Comparison of ENCODE assay signal across 18 cellular contexts in genomic region chr9:72354704-72355103, GRCh38. TPM values are rescaled to one million over a fixed set of nuclear protein-coding genes. Genes with fewer than 3 reads are reported as not detected.
DNase-seq lines count a peak whose midpoint lies in the region; ATAC-seq and TF ChIP-seq lines count a peak whose summit lies in the region.
"Had no signal": no experiment of that assay in that cellular context is flagged by ENCODE, and none has a peak within 500 bp of the region (broad histone marks: within the 10 kb centered on the region; RNA-seq: fewer than 3 reads in every experiment).

No MANE protein-coding gene starts in this region.

- H3K4me3 ChIP-seq in hepatocyte: no peak overlapping the region
- no peak overlapping the region for H3K4me3 ChIP-seq in tibial nerve
- H3K4me3 ChIP-seq: GM23338 had no signal

- no peak for DNase-seq in natural killer cell
- DNase-seq in natural killer cell treated with Interleukin-12 subunit alpha and Interleukin-12 subunit beta and Interleukin-15 and Interleukin-18, amount 100 ng/mL, for 72 hours (ENCODE audit: low spot score): no peak
- no peak for DNase-seq in WTC11 (ENCODE audit: low spot score)
- no peak for DNase-seq in hepatocyte (ENCODE audit: low spot score)
- DNase-seq in NCI-H1092 (lab: John Stamatoyannopoulos, UW): no peak
- DNase-seq in HT-29 (ENCODE audit: low spot score): no peak
- DNase-seq in tibial nerve (ENCODE audit: low spot score in 2 of 2): no peak
- DNase-seq: COR-L47, Kasumi-1, NCI-H1105 treated with DMSO at 0.1 percent for 48 hours, NCI-H1694 treated with DMSO at 0.1 percent for 48 hours, NCI-H345, NCI-H526, SHP77 treated with DMSO at 0.1 percent for 48 hours had no signal

- H3K4me2 ChIP-seq in hepatocyte: no peak overlapping the region
- H3K4me2 ChIP-seq: GM23338 had no signal

- 79% methylated on average over 1 of the region's 1 CpG for WGBS in hepatocyte (ENCODE audit: low lambda C conversion rate, missing lambda C conversion rate)
- WGBS in tibial nerve, 2 donors: 89 to 91% methylated on average over 1 of the region's 1 CpG

- H3K36me3 ChIP-seq in hepatocyte (replicated peaks; ENCODE audit: insufficient read depth, low read depth) (no peaks in the 10 kb centered on the region), tibial nerve (peaks cover 6 to 70% (median 19%) of the 10 kb centered on the region in 3 donors)

- H3K4me1 ChIP-seq in hepatocyte (ENCODE audit: insufficient read depth): peaks cover 58% of the 10 kb centered on the region
- peaks cover 0 to 60% (median 49%) of the 10 kb centered on the region in 4 donors for H3K4me1 ChIP-seq in tibial nerve

- intact Hi-C loops in natural killer cell (cut with micrococcal nuclease): no loop called here

- no peaks in the 10 kb centered on the region for H3K27me3 ChIP-seq in hepatocyte
- no peaks in the 10 kb centered on the region for H3K27me3 ChIP-seq in tibial nerve

- H3K27me3 Mint-ChIP-seq in natural killer cell (ENCODE audit: low read depth in 2 of 2) (no peaks in the 10 kb centered on the region), WTC11 (ENCODE audit: low read depth) (no peaks in the 10 kb centered on the region)
- H3K27me3 Mint-ChIP-seq in natural killer cell treated with Interleukin-12 subunit alpha and Interleukin-12 subunit beta and Interleukin-15 and Interleukin-18, amount 100 ng/mL, for 72 hours: no peaks in the 10 kb centered on the region

- H3K9me3 ChIP-seq in hepatocyte (ENCODE audit: low read depth): no peaks in the 10 kb centered on the region
- no peaks in the 10 kb centered on the region for H3K9me3 ChIP-seq in tibial nerve

- H3K27ac ChIP-seq in hepatocyte (peak overlapping the region; percentile 33), tibial nerve (no peak overlapping the region)
- H3K27ac ChIP-seq: C4-2B had no signal

- no peaks in the 10 kb centered on the region for H3K9me3 Mint-ChIP-seq in natural killer cell
- no peaks in the 10 kb centered on the region for H3K9me3 Mint-ChIP-seq in natural killer cell treated with Interleukin-12 subunit alpha and Interleukin-12 subunit beta and Interleukin-15 and Interleukin-18, amount 100 ng/mL, for 72 hours
- H3K9me3 Mint-ChIP-seq in WTC11: no peaks in the 10 kb centered on the region
- H3K9me3 Mint-ChIP-seq: GM23338 had no signal

- TF ChIP-seq CTCF in natural killer cell (IDR thresholded peaks at IDR 0.05): no peak
- no peak for TF ChIP-seq CTCF in WTC11 (IDR thresholded peaks at IDR 0.05)
- TF ChIP-seq CTCF in hepatocyte (IDR thresholded peaks at IDR 0.05; ENCODE audit: poor library complexity): no peak
- no peak for TF ChIP-seq CTCF in tibial nerve (IDR thresholded peaks at IDR 0.05)

- peaks cover 16% of the 10 kb centered on the region for H3K36me3 Mint-ChIP-seq in natural killer cell
- H3K36me3 Mint-ChIP-seq in natural killer cell treated with Interleukin-12 subunit alpha and Interleukin-12 subunit beta and Interleukin-15 and Interleukin-18, amount 100 ng/mL, for 72 hours: peaks cover 48% of the 10 kb centered on the region
- peaks cover 61% of the 10 kb centered on the region for H3K36me3 Mint-ChIP-seq in WTC11

- H3K4me1 Mint-ChIP-seq in natural killer cell: peaks cover 46 to 62% of the 10 kb centered on the region in 2 donors
- peaks cover 41 to 45% of the 10 kb centered on the region in 2 donors for H3K4me1 Mint-ChIP-seq in natural killer cell treated with Interleukin-12 subunit alpha and Interleukin-12 subunit beta and Interleukin-15 and Interleukin-18, amount 100 ng/mL, for 72 hours (ENCODE audit: low read depth in 2 of 2)
- H3K4me1 Mint-ChIP-seq in WTC11: peaks cover 10% of the 10 kb centered on the region

- H3K79me2 ChIP-seq in hepatocyte: peaks cover 52% of the 10 kb centered on the region

- POLR2A ChIA-PET in WTC11 (lab: Charles Lee): no interaction called here

- peak in 1 of 2 donors; percentile 97 for TF ChIP-seq EP300 in tibial nerve (IDR thresholded peaks at IDR 0.05)

- H3K27ac Mint-ChIP-seq in natural killer cell (peak overlapping the region; percentile 63 to 78), WTC11 (no peak overlapping the region)
- H3K27ac Mint-ChIP-seq in natural killer cell treated with Interleukin-12 subunit alpha and Interleukin-12 subunit beta and Interleukin-15 and Interleukin-18, amount 100 ng/mL, for 72 hours: no peak overlapping the region
- H3K27ac Mint-ChIP-seq: GM23338 had no signal

- ATAC-seq in natural killer cell: no peak
- no peak for ATAC-seq in natural killer cell treated with Interleukin-12 subunit alpha and Interleukin-12 subunit beta and Interleukin-15 and Interleukin-18, amount 100 ng/mL, for 72 hours
- ATAC-seq in WTC11: no peak
- no peak for ATAC-seq in GM18505 (IDR thresholded peaks at IDR 0.05; ENCODE audit: unreplicated experiment)
- ATAC-seq: GM23338, SK-N-SH treated with all-trans-retinoic acid at 6 μM for 48 hours had no signal

- H4K20me1 ChIP-seq in hepatocyte (ENCODE audit: insufficient read depth, poor library complexity, severe bottlenecking): peaks cover 54% of the 10 kb centered on the region

- H2AFZ ChIP-seq in hepatocyte: no peak overlapping the region
- H2AFZ ChIP-seq: GM23338 had no signal

- H3K9me2 ChIP-seq in hepatocyte (replicated peaks; ENCODE audit: insufficient read depth): no peaks in the 10 kb centered on the region

- TF ChIP-seq POLR2A in tibial nerve (IDR thresholded peaks at IDR 0.05) (no peak), GM18505 (IDR thresholded peaks at IDR 0.05; ENCODE audit: borderline replicate concordance, extremely low read depth, insufficient read depth, insufficient read length) (no peak)

- CTCF ChIA-PET in WTC11 (lab: Charles Lee): no interaction called here

- H3K4me3 Mint-ChIP-seq in natural killer cell (no peak overlapping the region), WTC11 (no peak overlapping the region)
- H3K4me3 Mint-ChIP-seq in natural killer cell treated with Interleukin-12 subunit alpha and Interleukin-12 subunit beta and Interleukin-15 and Interleukin-18, amount 100 ng/mL, for 72 hours: no peak overlapping the region
- H3K4me3 Mint-ChIP-seq: GM23338 had no signal

TF ChIP-seq in WTC11, 78 proteins besides CTCF, POLR2A, EP300 and RAD21:
- TF ChIP-seq NR1H2 (CRISPR knock-in tag; IDR thresholded peaks at IDR 0.05): no peak
- peak; percentile 46; the same call in 1 of the 2 replicates for TF ChIP-seq NFATC4 (CRISPR knock-in tag; IDR thresholded peaks at IDR 0.05)

RNA-seq across cellular contexts. Expression of gene ZFAND5, which starts 10.3 kb away (rescaled TPM):
- 100 to 1,000 TPM; 307 to 450 (median 318) TPM for total RNA-seq in natural killer cell
- total RNA-seq in natural killer cell treated with Interleukin-12 subunit alpha and Interleukin-12 subunit beta and Interleukin-15 and Interleukin-18, amount 100 ng/mL, for 72 hours: 100 to 1,000 TPM; 102 to 115 TPM
- 137 to 141 TPM (median 138 TPM) in 3 replicates for total RNA-seq in WTC11 (2021)
- total RNA-seq in hepatocyte: 212 and 288 TPM in 2 replicates
- 188 and 208 TPM in 2 replicates for polyA plus RNA-seq in hepatocyte
- 204 and 236 TPM in 2 replicates for total RNA-seq in HT-29 (2014; rRNA removed; shearing (Covaris generic))
- 1,000 to 10,000 TPM in 3 of 4 donors, 100 to 1,000 TPM in 1; 907 to 1,573 (median 1,091) TPM for total RNA-seq in tibial nerve

Comparison
In these comparisons a context has a peak if more than half of its experiments do, and no peak if none do; other contexts are left out.
1. H3K27ac Mint-ChIP-seq: peak in natural killer cell (2 of 2); none in natural killer cell treated with Interleukin-12 subunit alpha and Interleukin-12 subunit beta and Interleukin-15 and Interleukin-18, amount 100 ng/mL, for 72 hours (0 of 2) and WTC11 (single experiment).